ENCODE assay signal across 19 cellular contexts in genomic region chr11:31582697-31583096, GRCh38.
"Had no signal": no experiment of that assay in that cellular context is flagged by ENCODE, and none has a peak within 500 bp of the region (broad histone marks: within the 10 kb centered on the region; RNA-seq: fewer than 3 reads in every experiment).

No MANE protein-coding gene starts in this region.

- H3K36me3 ChIP-seq: left ventricle myocardium inferior, sigmoid colon, thoracic aorta, upper lobe of right lung had no signal

- H3K27me3 Mint-ChIP-seq: stimulated activated memory B cell treated with anti-CD40 and anti-IgM and Interleukin-4, amounts not matched to agents 10 μg/mL and 1 μg/mL and 100 μg/mL, for 72 hours had no signal

- H3K4me3 ChIP-seq: dorsolateral prefrontal cortex, left ventricle myocardium inferior, sigmoid colon, thoracic aorta, upper lobe of right lung had no signal

- H3K4me1 ChIP-seq: left ventricle myocardium inferior, sigmoid colon, upper lobe of right lung had no signal

- H3K4me1 Mint-ChIP-seq: nephron; stimulated activated memory B cell treated with anti-CD40 and anti-IgM and Interleukin-4, amounts not matched to agents 10 μg/mL and 1 μg/mL and 100 μg/mL, for 72 hours had no signal

- ATAC-seq: activated naive CD4-positive, alpha-beta T cell treated with anti-CD3 and anti-CD28 coated beads, Interleukin-2, amount 50 U/mL, for 72 hours; stimulated activated memory B cell treated with anti-CD40 and anti-IgM and Interleukin-4, amounts not matched to agents 10 μg/mL and 1 μg/mL and 100 μg/mL, for 72 hours; upper lobe of right lung had no signal

- H3K27ac Mint-ChIP-seq: activated naive CD4-positive, alpha-beta T cell treated with anti-CD3 and anti-CD28 coated beads, Interleukin-2, amount 50 U/mL, for 72 hours; nephron; stimulated activated memory B cell treated with anti-CD40 and anti-IgM and Interleukin-4, amounts not matched to agents 10 μg/mL and 1 μg/mL and 100 μg/mL, for 72 hours had no signal

- H3K27ac ChIP-seq: dorsolateral prefrontal cortex, left ventricle myocardium inferior, sigmoid colon, thoracic aorta, upper lobe of right lung had no signal

- H3K27me3 ChIP-seq: dorsolateral prefrontal cortex, sigmoid colon, upper lobe of right lung had no signal

- FAIRE-seq: colon had no signal

- H3K4me3 Mint-ChIP-seq: nephron; stimulated activated memory B cell treated with anti-CD40 and anti-IgM and Interleukin-4, amounts not matched to agents 10 μg/mL and 1 μg/mL and 100 μg/mL, for 72 hours had no signal

- DNase-seq: activated CD4-positive, CD25-positive, alpha-beta regulatory T cell treated with anti-CD3 and anti-CD28 coated beads, Interleukin-2, amount 50 U/mL, for 72 hours; activated gamma-delta T cell treated with Interleukin-2 at 50 U/mL for 16 hours; dorsolateral prefrontal cortex; hippocampal formation; kidney glomerular epithelial cell; left ventricle myocardium inferior; mammary epithelial cell; midbrain; occipital lobe; posterior cingulate gyrus; sigmoid colon; stimulated activated CD4-positive, alpha-beta T cell treated with anti-CD3 and anti-CD28 coated beads, Interleukin-4, amount 100 ng/mL, for 4 hours; SW 1271; upper lobe of right lung had no signal
